1 cellular context compared by ENCODE assay signal in genomic region chr4:76951333-76952033, GRCh38.
A peak's percentile ranks its signal among the peaks of the same experiment; 100 is the strongest.
TF ChIP-seq lines count a peak whose summit lies in the region.

No MANE protein-coding gene starts in this region.

TF ChIP-seq in GM12878, 131 proteins besides CTCF, POLR2A, EP300 and RAD21 (continued from another document):
- TF ChIP-seq, protein P1, sequence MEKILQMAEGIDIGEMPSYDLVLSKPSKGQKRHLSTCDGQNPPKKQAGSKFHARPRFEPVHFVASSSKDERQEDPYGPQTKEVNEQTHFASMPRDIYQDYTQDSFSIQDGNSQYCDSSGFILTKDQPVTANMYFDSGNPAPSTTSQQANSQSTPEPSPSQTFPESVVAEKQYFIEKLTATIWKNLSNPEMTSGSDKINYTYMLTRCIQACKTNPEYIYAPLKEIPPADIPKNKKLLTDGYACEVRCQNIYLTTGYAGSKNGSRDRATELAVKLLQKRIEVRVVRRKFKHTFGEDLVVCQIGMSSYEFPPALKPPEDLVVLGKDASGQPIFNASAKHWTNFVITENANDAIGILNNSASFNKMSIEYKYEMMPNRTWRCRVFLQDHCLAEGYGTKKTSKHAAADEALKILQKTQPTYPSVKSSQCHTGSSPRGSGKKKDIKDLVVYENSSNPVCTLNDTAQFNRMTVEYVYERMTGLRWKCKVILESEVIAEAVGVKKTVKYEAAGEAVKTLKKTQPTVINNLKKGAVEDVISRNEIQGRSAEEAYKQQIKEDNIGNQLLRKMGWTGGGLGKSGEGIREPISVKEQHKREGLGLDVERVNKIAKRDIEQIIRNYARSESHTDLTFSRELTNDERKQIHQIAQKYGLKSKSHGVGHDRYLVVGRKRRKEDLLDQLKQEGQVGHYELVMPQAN (conservative IDR thresholded peaks at IDR 0.05): 0 out of 2 replicates have a peak, but pooled peaks have one; percentile 35
- TF ChIP-seq STAT3 (IDR thresholded peaks at IDR 0.05; ENCODE audit: low read depth, low read length): no peak
